ENCODE assay signal across 16 cellular contexts in the genomic region with DNA sequence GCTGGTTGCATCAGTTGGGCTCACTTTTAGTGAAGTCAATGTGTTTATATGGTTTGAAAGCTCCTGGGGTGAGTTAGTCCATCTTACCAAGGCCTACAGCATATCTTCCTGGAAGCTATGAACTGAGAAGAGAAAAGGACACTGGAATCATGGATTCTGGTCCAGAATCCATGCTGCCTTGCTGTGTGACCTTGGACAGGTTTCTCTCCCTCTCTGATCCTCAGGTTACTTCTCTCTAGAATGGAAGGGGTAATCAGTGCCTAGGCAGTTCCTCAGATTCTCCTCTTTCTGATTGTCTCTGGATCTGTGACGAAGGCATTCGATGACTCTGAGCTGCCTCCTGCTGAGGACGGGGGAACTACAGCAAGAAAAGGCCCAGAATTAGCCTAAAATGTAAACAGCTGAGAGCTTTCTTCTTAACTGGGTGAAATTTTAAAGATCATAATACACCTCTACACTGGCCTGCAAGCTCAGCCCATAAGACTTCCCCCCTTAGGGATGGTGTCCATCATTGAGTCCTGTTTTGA.
"Had no signal": no experiment of that assay in that cellular context is flagged by ENCODE, and none has a peak within 500 bp of the region (broad histone marks: within the 10 kb centered on the region; RNA-seq: fewer than 3 reads in every experiment).

No MANE protein-coding gene starts in this region.

- H3K36me3 ChIP-seq: heart left ventricle, neural progenitor cell, ovary, tibial artery, uterus had no signal

- DNase-seq: activated CD4-positive, alpha-beta T cell treated with anti-CD3 and anti-CD28 coated beads, Interleukin-2, amount 50 U/mL, for 4 hours; activated CD4-positive, CD25-positive, alpha-beta regulatory T cell treated with anti-CD3 and anti-CD28 coated beads, Interleukin-2, amount 50 U/mL, for 72 hours; activated effector memory CD4-positive, alpha-beta T cell treated with Interleukin-2 at 50 U/mL for 16 hours; activated T-cell treated with anti-CD3 and anti-CD28 coated beads, Interleukin-2, amount 50 U/mL, for 24 hours; amniotic stem cell; cerebellar nuclear complex; foreskin melanocyte; ovary; uterus had no signal

- ATAC-seq: activated naive CD4-positive, alpha-beta T cell treated with anti-CD3 and anti-CD28 coated beads, Interleukin-2, amount 50 U/mL, for 72 hours; esophagus mucosa; stimulated activated effector memory CD8-positive, alpha-beta T cell treated with anti-CD3 and anti-CD28 coated beads, Interleukin-12 subunit alpha, Interleukin-12 subunit beta, amount 100 ng/mL, for 72 hours had no signal

- H3K27ac ChIP-seq: neural progenitor cell, ovary, tibial artery, uterus had no signal

- H3K4me1 ChIP-seq: tibial artery, uterus had no signal

- H3K27me3 ChIP-seq: heart left ventricle, neural progenitor cell, ovary, uterus had no signal

- H3K9me3 ChIP-seq: heart left ventricle, ovary, tibial artery, uterus had no signal

- H3K4me3 ChIP-seq: heart left ventricle, neural progenitor cell, ovary, smooth muscle cell, tibial artery, uterus had no signal
